In genomic region chr17:41870627-41871026, GRCh38 we compare ENCODE assay signal across 26 cellular contexts. TPM values are rescaled to one million over a fixed set of nuclear protein-coding genes. Genes with fewer than 3 reads are reported as not detected.
A peak's percentile ranks its signal among the peaks of the same experiment; 100 is the strongest.
DNase-seq lines count a peak whose midpoint lies in the region; ATAC-seq, FAIRE-seq and TF ChIP-seq lines count a peak whose summit lies in the region.
"Had no signal": no experiment of that assay in that cellular context is flagged by ENCODE, and none has a peak within 500 bp of the region (broad histone marks: within the 10 kb centered on the region; RNA-seq: fewer than 3 reads in every experiment).

No MANE protein-coding gene starts in this region.

- 76% methylated on average over 7 of the region's 7 CpGs for WGBS in prostate gland

- peak overlapping the region; percentile 97 for H3K27ac Mint-ChIP-seq in activated T-cell treated with anti-CD3 and anti-CD28 coated beads, Interleukin-2, amount 50 U/mL, for 24 hours
- H3K27ac Mint-ChIP-seq: nephron had no signal

- intact Hi-C loops in Panc1 (cut with micrococcal nuclease; ENCODE audit: unreplicated experiment) (no loop called here), prostate gland (cut with DNase I) (no loop called here)

- DNase-seq in activated T-cell treated with anti-CD3 and anti-CD28 coated beads, Interleukin-2, amount 50 U/mL, for 24 hours: no peak
- no peak for DNase-seq in activated T-cell treated with anti-CD3 and anti-CD28 coated beads, Interleukin-2, amount 50 U/mL, for 48 hours
- no peak for DNase-seq in Panc1 (ENCODE audit: low read depth, low spot score)
- DNase-seq in bronchial epithelial cell (ENCODE audit: low read depth): peak; percentile 53
- DNase-seq in prostate gland (ENCODE audit: low spot score): peak; percentile 10
- no peak for DNase-seq in iPS-NIHi11 (ENCODE audit: low spot score)
- DNase-seq in NCI-H1092 treated with DMSO at 0.1 percent for 48 hours (lab: John Stamatoyannopoulos, UW): no peak
- DNase-seq: activated CD4-positive, alpha-beta T cell treated with anti-CD3 and anti-CD28 coated beads, Interleukin-2, amount 50 U/mL, for 48 hours; amniotic stem cell; caudate nucleus; EL; Karpas-422; left cardiac atrium; NCI-H1092; NCI-H2107; NCI-H526; SHP77; small intestine; stimulated activated CD4-positive, alpha-beta T cell treated with anti-CD3 and anti-CD28 coated beads, Interleukin-4, amount 100 ng/mL, for 1 hour; T-helper 1 cell had no signal

- peaks cover 90% of the 10 kb centered on the region for H3K36me3 Mint-ChIP-seq in activated T-cell treated with anti-CD3 and anti-CD28 coated beads, Interleukin-2, amount 50 U/mL, for 24 hours (ENCODE audit: low read depth)

- TF ChIP-seq POLR2A in prostate gland (IDR thresholded peaks at IDR 0.05): no peak

- H3K4me3 ChIP-seq in Panc1 (ENCODE audit: low read depth in 2 of 2, low read length in 2 of 2): no peak overlapping the region
- H3K4me3 ChIP-seq in bronchial epithelial cell (ENCODE audit: low read depth, low read length): no peak overlapping the region
- H3K4me3 ChIP-seq in prostate gland: no peak overlapping the region

- ATAC-seq in Panc1: no peak
- no peak for ATAC-seq in GM18870 (IDR thresholded peaks at IDR 0.05; ENCODE audit: unreplicated experiment)
- ATAC-seq: esophagus mucosa had no signal

- TF ChIP-seq CTCF in Panc1 (IDR thresholded peaks at IDR 0.05) (no peak), bronchial epithelial cell (IDR thresholded peaks at IDR 0.05; ENCODE audit: insufficient read depth, low read length, severe bottlenecking) (no peak), prostate gland (IDR thresholded peaks at IDR 0.05) (no peak)

- no peak for FAIRE-seq in bronchial epithelial cell (lab: Jason Lieb, UNC)
- FAIRE-seq: GM18507, small intestine, urothelium cell line had no signal

- H3K4me1 Mint-ChIP-seq in activated T-cell treated with anti-CD3 and anti-CD28 coated beads, Interleukin-2, amount 50 U/mL, for 24 hours (ENCODE audit: low read depth): peaks cover 48% of the 10 kb centered on the region
- H3K4me1 Mint-ChIP-seq: nephron had no signal

- no peaks in the 10 kb centered on the region for H3K27me3 Mint-ChIP-seq in activated T-cell treated with anti-CD3 and anti-CD28 coated beads, Interleukin-2, amount 50 U/mL, for 24 hours

- no peaks in the 10 kb centered on the region for H3K9me3 ChIP-seq in Panc1 (ENCODE audit: control insufficient read depth, insufficient read depth, low read depth, low read length)
- no peaks in the 10 kb centered on the region for H3K9me3 ChIP-seq in prostate gland

- H3K27me3 ChIP-seq in Panc1 (ENCODE audit: control insufficient read depth, insufficient read depth, low read length) (no peaks in the 10 kb centered on the region), bronchial epithelial cell (ENCODE audit: control insufficient read depth, insufficient read depth, low read length) (no peaks in the 10 kb centered on the region), prostate gland (replicated peaks; ENCODE audit: insufficient read depth) (no peaks in the 10 kb centered on the region)

- POLR2A ChIA-PET in Panc1 (lab: Charles Lee): interaction anchor here (0.6 kb wide), 1 partner anchor 55 kb away, joined by 5 read pairs; no protein-coding TSS in a partner anchor

- H3K4me1 ChIP-seq in Panc1 (ENCODE audit: control insufficient read depth, insufficient read depth, low read length): no peaks in the 10 kb centered on the region
- H3K4me1 ChIP-seq in prostate gland (replicated peaks): peaks cover 9% of the 10 kb centered on the region

- TSS peak; percentile 57 for BruUV-seq in Panc1 (replicated peaks; lab: Mats Ljungman, UMichigan)

- in situ Hi-C loops in Panc1 (cut with HindIII; ENCODE audit: low pct_unique_long_range_greater_than_20kb, low sequenced_read_pairs): no loop called here

- no peaks in the 10 kb centered on the region for H3K9me3 Mint-ChIP-seq in activated T-cell treated with anti-CD3 and anti-CD28 coated beads, Interleukin-2, amount 50 U/mL, for 24 hours
- H3K9me3 Mint-ChIP-seq: nephron had no signal

- H3K27ac ChIP-seq in Panc1 (ENCODE audit: low read length) (no peak overlapping the region), prostate gland (peak overlapping the region in 1 of 2 donors; percentile 61)

- no peaks in the 10 kb centered on the region; the same call in 1 of the 2 replicates for H3K36me3 ChIP-seq in Panc1 (ENCODE audit: control insufficient read depth, insufficient read depth, low read length)
- peaks cover 24% of the 10 kb centered on the region for H3K36me3 ChIP-seq in bronchial epithelial cell (ENCODE audit: control insufficient read depth, insufficient read depth, low read length)
- peaks cover 4 to 6% of the 10 kb centered on the region in 2 donors for H3K36me3 ChIP-seq in prostate gland

- CTCF ChIA-PET in Panc1 (lab: Charles Lee): no interaction called here

- no peak overlapping the region for H3K4me3 Mint-ChIP-seq in activated T-cell treated with anti-CD3 and anti-CD28 coated beads, Interleukin-2, amount 50 U/mL, for 24 hours
- H3K4me3 Mint-ChIP-seq: nephron had no signal

RNA-seq across cellular contexts. Expression of gene KLHL11, which starts 5.4 kb away (rescaled TPM):
- total RNA-seq in Panc1 (2021; ENCODE audit: unreplicated experiment) (12.5 TPM), bronchial epithelial cell (31.0 and 33.2 TPM in 2 replicates), prostate gland (10 to 100 TPM; 24.2 to 45.0 TPM)
- 0.76 TPM for polyA plus RNA-seq in Panc1 (2012; ENCODE audit: insufficient read length)

RNA-seq across cellular contexts. Expression of gene KLHL10, which starts 33.0 kb away (rescaled TPM):
- total RNA-seq in Panc1 (2021; ENCODE audit: unreplicated experiment) (not detected), bronchial epithelial cell (under 0.01 and 0.13 TPM in 2 replicates), prostate gland (1 to 10 TPM in 1 of 2 donors, under 1 TPM in 1; 0.14 to 6.5 TPM)
- polyA plus RNA-seq in Panc1 (2012; ENCODE audit: insufficient read length): not detected
- total RNA-seq: HT-29 had no signal

RNA-seq across cellular contexts. Expression of gene NT5C3B, which starts 34.6 kb away (rescaled TPM):
- total RNA-seq in Panc1 (2021; ENCODE audit: unreplicated experiment) (118 TPM), bronchial epithelial cell (81.2 and 124 TPM in 2 replicates), prostate gland (10 to 100 TPM; 53.9 to 67.2 TPM)
- 135 TPM for polyA plus RNA-seq in Panc1 (2012; ENCODE audit: insufficient read length)

RNA-seq across cellular contexts. Expression of gene ACLY, which starts 48.1 kb away (rescaled TPM):
- total RNA-seq in Panc1 (2021; ENCODE audit: unreplicated experiment) (225 TPM), bronchial epithelial cell (78.5 and 121 TPM in 2 replicates), prostate gland (100 to 1,000 TPM; 114 to 203 TPM)
- polyA plus RNA-seq in Panc1 (2012; ENCODE audit: insufficient read length): 176 TPM

RNA-seq across cellular contexts. Expression of gene FKBP10, which starts 57.8 kb away (rescaled TPM):
- total RNA-seq in Panc1 (2021; ENCODE audit: unreplicated experiment): 190 TPM
- polyA plus RNA-seq in Panc1 (2012; ENCODE audit: insufficient read length): 299 TPM
- total RNA-seq in bronchial epithelial cell: 64.1 and 81.6 TPM in 2 replicates
- total RNA-seq in prostate gland: 10 to 100 TPM; 24.5 to 50.2 TPM

Comparison
In these comparisons a context has a peak if more than half of its experiments do, and no peak if none do; other contexts are left out.
1. DNase-seq: peak in bronchial epithelial cell (single experiment) and prostate gland (single experiment); none in activated T-cell treated with anti-CD3 and anti-CD28 coated beads, Interleukin-2, amount 50 U/mL, for 24 hours (single experiment), activated T-cell treated with anti-CD3 and anti-CD28 coated beads, Interleukin-2, amount 50 U/mL, for 48 hours (0 of 2), Panc1 (single experiment), iPS-NIHi11 (single experiment) and NCI-H1092 treated with DMSO at 0.1 percent for 48 hours (single experiment).